Comparison of ENCODE assay signal across 8 cellular contexts in the genomic region with DNA sequence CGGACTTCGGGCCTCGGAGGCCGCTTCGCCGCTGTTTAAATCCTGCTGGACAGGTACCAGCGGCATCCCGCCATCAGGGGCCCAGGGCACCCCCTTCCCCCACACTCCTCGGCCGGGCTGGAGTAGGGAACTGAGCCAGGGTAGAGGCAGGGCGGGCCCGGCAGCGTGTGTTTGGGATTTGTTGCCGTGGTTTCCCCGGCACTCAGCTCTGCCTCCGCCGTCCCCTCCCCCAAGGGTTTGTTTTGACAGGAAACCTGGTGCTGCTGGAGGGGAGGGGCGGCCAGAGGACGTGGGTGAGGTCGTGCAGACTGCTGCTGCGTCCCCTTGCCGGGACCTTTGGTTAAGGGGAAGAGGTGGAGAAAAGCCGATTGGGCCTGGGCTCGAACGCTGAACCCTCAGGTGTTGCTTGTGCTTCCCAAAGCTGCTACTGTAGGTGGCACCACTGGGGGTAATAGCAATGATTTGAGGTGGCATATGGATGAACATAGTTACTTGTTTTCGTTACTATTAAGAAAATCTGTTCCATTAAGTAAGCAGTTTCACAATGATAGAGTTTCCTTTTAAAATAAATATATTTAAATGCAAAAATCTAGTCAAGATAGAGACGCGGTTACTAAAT. TPM values are rescaled to one million over a fixed set of nuclear protein-coding genes. Genes with fewer than 3 reads are reported as not detected.
DNase-seq lines count a peak whose midpoint lies in the region; ATAC-seq and TF ChIP-seq lines count a peak whose summit lies in the region.

No MANE protein-coding gene starts in this region.

- H3K36me3 ChIP-seq in endodermal cell (ENCODE audit: control insufficient read depth, insufficient read depth, low read length) = no peaks in the 10 kb centered on the region
- H3K36me3 ChIP-seq in mesodermal cell (ENCODE audit: control insufficient read depth, insufficient read depth, low read length) = no peaks in the 10 kb centered on the region

- H3K27ac ChIP-seq in endodermal cell (ENCODE audit: low read depth, low read length) = peak overlapping the region; percentile 100
- peak overlapping the region; percentile 99 for H3K27ac ChIP-seq in mesodermal cell (ENCODE audit: low read depth, low read length, severe bottlenecking)

- peak overlapping the region; percentile 97 for H3K9ac ChIP-seq in endodermal cell (ENCODE audit: extremely low read depth, low read length, poor library complexity, severe bottlenecking)

- WGBS in endodermal cell (ENCODE audit: insufficient coverage in 1 of 2, insufficient read length in 1 of 2), 2 experiments = 10 to 93% methylated on average over 2 to 28 of the region's 28 CpGs
- 3 to 11% methylated on average over 18 to 20 of the region's 28 CpGs for WGBS in mesodermal cell (ENCODE audit: insufficient coverage in 2 of 2), 2 experiments

- no peaks in the 10 kb centered on the region for H3K27me3 Mint-ChIP-seq in endodermal cell (ENCODE audit: insufficient read depth)

- peak overlapping the region; percentile 80 for H3K4me3 Mint-ChIP-seq in endodermal cell

- peaks cover 3% of the 10 kb centered on the region for H3K4me1 ChIP-seq in endodermal cell (ENCODE audit: control insufficient read depth, insufficient read depth, low read length)
- peaks cover 5% of the 10 kb centered on the region for H3K4me1 ChIP-seq in mesodermal cell (ENCODE audit: control insufficient read depth, insufficient read depth, low read length, poor library complexity, severe bottlenecking)

- ATAC-seq in HG03045 (IDR thresholded peaks at IDR 0.05; ENCODE audit: unreplicated experiment) (peak; percentile 27), HG02610 (IDR thresholded peaks at IDR 0.05; ENCODE audit: unreplicated experiment) (no peak)

- H3K27me3 ChIP-seq in endodermal cell (ENCODE audit: control insufficient read depth, insufficient read depth, low read length, poor library complexity, severe bottlenecking) = no peaks in the 10 kb centered on the region

- H3K4me3 ChIP-seq in endodermal cell (ENCODE audit: low read length) (peak overlapping the region; percentile 91), mesodermal cell (ENCODE audit: extremely low read depth, insufficient read depth, low read length, poor library complexity, severe bottlenecking) (peak overlapping the region; percentile 88)

- H3K36me3 Mint-ChIP-seq in endodermal cell (ENCODE audit: low read depth) = no peaks in the 10 kb centered on the region

- DNase-seq in Daoy (ENCODE audit: low read depth) (peak; percentile 73), NOMO-1 (lab: John Stamatoyannopoulos, UW; ENCODE audit: unreplicated experiment in 2 of 2) (peak; percentile 48 to 53), endodermal cell (peak; percentile 97)
- DNase-seq in activated CD8-positive, alpha-beta memory T cell treated with anti-CD3 and anti-CD28 coated beads, Interleukin-2, amount 50 U/mL, for 4 hours = peak; percentile 73
- peak; percentile 30 for DNase-seq in stimulated activated CD8-positive, alpha-beta memory T cell treated with anti-CD3 and anti-CD28 coated beads, Interleukin-15, amount 100 ng/mL, for 24 hours (ENCODE audit: low read depth)

- H3K9me3 ChIP-seq in endodermal cell (ENCODE audit: control insufficient read depth, low read length) = no peaks in the 10 kb centered on the region
- no peaks in the 10 kb centered on the region for H3K9me3 ChIP-seq in mesodermal cell (ENCODE audit: control insufficient read depth, low read length)

- no peaks in the 10 kb centered on the region for H3K9me3 Mint-ChIP-seq in endodermal cell

- H3K27ac Mint-ChIP-seq in endodermal cell = peak overlapping the region; percentile 84

- H3K4me1 Mint-ChIP-seq in endodermal cell = peaks cover 26% of the 10 kb centered on the region

- TF ChIP-seq CTCF in endodermal cell (conservative IDR thresholded peaks at IDR 0.05) = peak; percentile 36

RNA-seq across cellular contexts. Expression of a gene that starts 0.8 kb away (rescaled TPM):
- total RNA-seq in Daoy (2014; rRNA removed; shearing (Covaris generic)) = 2.3 and 2.5 TPM in 2 replicates
- total RNA-seq in endodermal cell = 10 to 100 TPM in 1 of 2 donors, 1 to 10 TPM in 1; 7.8 to 15.3 TPM
- polyA plus RNA-seq in endodermal cell (2013, experiment 1 of 2) = 4.9 TPM
- polyA plus RNA-seq in endodermal cell (2013, experiment 2 of 2) = 6.2 TPM
- 12.3 TPM for polyA plus RNA-seq in mesodermal cell (2013, experiment 1 of 2)
- polyA plus RNA-seq in mesodermal cell (2013, experiment 2 of 2) = 13.3 TPM

RNA-seq across cellular contexts. Expression of a gene that starts 54.2 kb away (rescaled TPM):
- 17.5 and 18.4 TPM in 2 replicates for total RNA-seq in Daoy (2014; rRNA removed; shearing (Covaris generic))
- total RNA-seq in endodermal cell = 10 to 100 TPM in 1 of 2 donors, 1 to 10 TPM in 1; 9.0 to 12.4 TPM
- polyA plus RNA-seq in endodermal cell (2013, experiment 1 of 2) = 9.9 TPM
- 8.9 TPM for polyA plus RNA-seq in endodermal cell (2013, experiment 2 of 2)
- polyA plus RNA-seq in mesodermal cell (2013, experiment 1 of 2) = 6.1 TPM
- 6.8 TPM for polyA plus RNA-seq in mesodermal cell (2013, experiment 2 of 2)

RNA-seq across cellular contexts. Expression of a gene that starts 55.5 kb away (rescaled TPM):
- total RNA-seq in Daoy (2014; rRNA removed; shearing (Covaris generic)) = 90.9 and 101 TPM in 2 replicates
- total RNA-seq in endodermal cell = 10 to 100 TPM; 88.9 to 93.3 TPM
- 133 TPM for polyA plus RNA-seq in endodermal cell (2013, experiment 1 of 2)
- polyA plus RNA-seq in endodermal cell (2013, experiment 2 of 2) = 130 TPM
- polyA plus RNA-seq in mesodermal cell (2013, experiment 1 of 2) = 278 TPM
- 250 TPM for polyA plus RNA-seq in mesodermal cell (2013, experiment 2 of 2)

Comparison
In these comparisons a context has a peak if more than half of its experiments do, and no peak if none do; other contexts are left out.
1. DNase-seq: peak in every context shown above with its lines; median percentile 97 in endodermal cell; 73 in Daoy; 73 in activated CD8-positive, alpha-beta memory T cell treated with anti-CD3 and anti-CD28 coated beads, Interleukin-2, amount 50 U/mL, for 4 hours; 50 in NOMO-1; 30 in stimulated activated CD8-positive, alpha-beta memory T cell treated with anti-CD3 and anti-CD28 coated beads, Interleukin-15, amount 100 ng/mL, for 24 hours.